15 cellular contexts compared by ENCODE assay signal in the genomic region with DNA sequence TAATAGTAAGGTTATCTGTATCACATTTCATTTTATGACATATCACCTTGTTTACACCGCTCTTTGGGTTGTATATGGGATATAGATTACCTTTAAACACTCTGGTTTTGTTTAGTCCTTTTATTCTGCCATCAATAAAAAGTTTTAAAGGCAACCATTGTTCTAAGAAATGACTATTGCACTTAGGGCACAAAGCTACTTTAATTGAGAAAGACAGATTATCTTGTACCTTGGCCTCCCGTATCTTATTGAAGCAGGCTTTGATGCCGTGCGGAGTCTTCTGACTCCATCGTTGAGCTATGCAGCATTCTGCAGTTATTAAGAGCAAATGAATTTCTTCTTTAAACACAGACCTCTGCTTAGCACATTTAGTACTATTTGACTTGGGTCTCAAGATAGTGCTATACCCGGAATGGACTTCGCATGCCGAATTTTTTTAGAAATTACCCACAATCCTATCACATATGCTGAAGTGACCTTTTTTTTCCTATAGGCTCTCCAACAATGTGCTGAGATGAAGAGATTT. TPM values are rescaled to one million over a fixed set of nuclear protein-coding genes. Genes with fewer than 3 reads are reported as not detected.
A peak's percentile ranks its signal among the peaks of the same experiment; 100 is the strongest.
DNase-seq lines count a peak whose midpoint lies in the region; ATAC-seq, FAIRE-seq and TF ChIP-seq lines count a peak whose summit lies in the region.
"Had no signal": no experiment of that assay in that cellular context is flagged by ENCODE, and none has a peak within 500 bp of the region (broad histone marks: within the 10 kb centered on the region; RNA-seq: fewer than 3 reads in every experiment).

No MANE protein-coding gene starts in this region.

- H2BK15ac ChIP-seq in IMR-90 (ENCODE audit: low read depth, low read length), result peak overlapping the region; percentile 62; the same call in 2 of the 3 replicates

- H2BK5ac ChIP-seq in IMR-90 (ENCODE audit: low read depth, low read length, poor library complexity, severe bottlenecking), result peak overlapping the region; percentile 95

- peak overlapping the region; percentile 96 for H2BK20ac ChIP-seq in IMR-90 (ENCODE audit: low read depth, low read length)

- peak overlapping the region; percentile 95; the same call in 1 of the 2 replicates for H3K27ac ChIP-seq in IMR-90 (ENCODE audit: insufficient read depth, low read length)
- H3K27ac ChIP-seq in endothelial cell of umbilical vein (ENCODE audit: insufficient read depth, low read depth, low read length), result no peak overlapping the region
- H3K27ac ChIP-seq in muscle layer of colon (ENCODE audit: low read depth, low read length), result peak overlapping the region; percentile 77
- peak overlapping the region; percentile 64 to 79 (median 69) for H3K27ac ChIP-seq in upper lobe of left lung
- H3K27ac ChIP-seq: epithelial cell of prostate, HL-60 had no signal

- no peak overlapping the region for H3K4me3 Mint-ChIP-seq in activated CD4-positive, alpha-beta memory T cell treated with anti-CD3 and anti-CD28 coated beads, Interleukin-2, amount 10 ng/mL, durations not matched to agents 7 days and 5 days
- H3K4me3 Mint-ChIP-seq: activated naive CD4-positive, alpha-beta T cell treated with anti-CD3 and anti-CD28 coated beads, Interleukin-2, amount 10 ng/mL, durations not matched to agents 7 days and 5 days; CD4-positive, alpha-beta memory T cell had no signal

- H4K20me1 ChIP-seq in IMR-90 (ENCODE audit: insufficient read depth, low read length), result no peaks in the 10 kb centered on the region
- H4K20me1 ChIP-seq in endothelial cell of umbilical vein (replicated peaks; ENCODE audit: control insufficient read depth, extremely low read depth, insufficient read depth, low read length), result no peaks in the 10 kb centered on the region

- H3K27me3 Mint-ChIP-seq in activated CD4-positive, alpha-beta memory T cell treated with anti-CD3 and anti-CD28 coated beads, Interleukin-2, amount 10 ng/mL, durations not matched to agents 7 days and 5 days, result peaks cover 22% of the 10 kb centered on the region

- peak overlapping the region; percentile 92; the same call in 1 of the 2 replicates for H2AK5ac ChIP-seq in IMR-90 (ENCODE audit: low read depth, low read length)

- TF ChIP-seq POLR2A in IMR-90 (IDR thresholded peaks at IDR 0.05; ENCODE audit: low read depth, low read length), result no peak
- TF ChIP-seq POLR2A in endothelial cell of umbilical vein (IDR thresholded peaks at IDR 0.05; ENCODE audit: low read depth, low read length), result no peak
- TF ChIP-seq POLR2A in upper lobe of left lung (IDR thresholded peaks at IDR 0.05), result no peak

- peak overlapping the region; percentile 92 for H3K23ac ChIP-seq in IMR-90 (ENCODE audit: low read depth, low read length)

- peaks cover 0 to 7% of the 10 kb centered on the region in 2 experiments; a peak in 1 of 4 replicates for H3K79me1 ChIP-seq in IMR-90 (ENCODE audit: low read depth in 1 of 2, low read length in 2 of 2)

- FAIRE-seq in endothelial cell of umbilical vein (lab: Jason Lieb, UNC), result no peak
- FAIRE-seq: RCC 7860 had no signal

- intact Hi-C loops in IMR-90 (cut with micrococcal nuclease), result loop anchor here (2.0 kb wide), 1 partner anchor 20 kb away; no protein-coding TSS in a partner anchor
- intact Hi-C loops in endothelial cell of umbilical vein (cut with micrococcal nuclease), result loop anchor here (5.0 kb wide), 1 partner anchor 112 kb away; no protein-coding TSS in a partner anchor

- TF ChIP-seq CTCF in IMR-90 (conservative IDR thresholded peaks at IDR 0.05; ENCODE audit: low read depth, low read length) (no peak), endothelial cell of umbilical vein (IDR thresholded peaks at IDR 0.05; ENCODE audit: extremely low read depth in 1 of 2, insufficient read depth in 1 of 2, low read depth in 1 of 2, low read length in 2 of 2) (no peak), upper lobe of left lung (IDR thresholded peaks at IDR 0.05) (no peak)

- no peak overlapping the region for H2AK9ac ChIP-seq in IMR-90 (replicated peaks; ENCODE audit: low read depth, low read length, poor library complexity)

- H3K4me2 ChIP-seq in IMR-90 (ENCODE audit: low read depth, low read length) (peak overlapping the region; percentile 30), endothelial cell of umbilical vein (ENCODE audit: insufficient read depth, low read length) (no peak overlapping the region)

- peak; percentile 96 for DNase-seq in IMR-90
- DNase-seq in endothelial cell of umbilical vein (ENCODE audit: low read depth, low spot score), result no peak
- DNase-seq in upper lobe of left lung, result no peak
- no peak for DNase-seq in activated CD4-positive, alpha-beta memory T cell treated with anti-CD3 and anti-CD28 coated beads, Interleukin-2, amount 10 ng/mL, durations not matched to agents 7 days and 5 days
- DNase-seq in stimulated activated CD8-positive, alpha-beta memory T cell treated with anti-CD3 and anti-CD28 coated beads, Interleukin-4, amount 100 ng/mL, for 48 hours, result no peak
- DNase-seq: activated naive CD4-positive, alpha-beta T cell treated with anti-CD3 and anti-CD28 coated beads, Interleukin-2, amount 10 ng/mL, durations not matched to agents 7 days and 5 days; CD4-positive, alpha-beta memory T cell; cerebellar nuclear complex; NCI-H1694; NCI-H526 treated with DMSO at 0.1 percent for 48 hours had no signal

- peak overlapping the region; percentile 92 for H4K91ac ChIP-seq in IMR-90 (ENCODE audit: insufficient read depth, low read depth, low read length)

- H3K56ac ChIP-seq in IMR-90 (ENCODE audit: extremely low read depth, insufficient read depth, low read length), result peak overlapping the region; percentile 78

- ATAC-seq in IMR-90 (ENCODE audit: low read depth) (peak; percentile 77), upper lobe of left lung (ENCODE audit: low FRiP score in 2 of 2) (peak; percentile 16 to 78), HG02763 (IDR thresholded peaks at IDR 0.05; ENCODE audit: unreplicated experiment) (no peak)

- peak overlapping the region; percentile 50 to 76; a peak in 3 of 4 replicates for H4K8ac ChIP-seq in IMR-90 (ENCODE audit: low read depth in 2 of 2, low read length in 2 of 2)

- H3K9ac ChIP-seq in IMR-90 (ENCODE audit: low read depth, low read length) (peak overlapping the region; percentile 61; the same call in 1 of the 2 replicates), endothelial cell of umbilical vein (replicated peaks; ENCODE audit: extremely low read depth, insufficient read depth, low read length) (no peak overlapping the region), muscle layer of colon (ENCODE audit: low read length) (no peak overlapping the region)

- H4K5ac ChIP-seq in IMR-90 (ENCODE audit: low read depth, low read length), result peak overlapping the region; percentile 97

- dilution Hi-C loops in IMR-90 (cut with HindIII; ENCODE audit: low sequenced_read_pairs, unreplicated experiment) (no loop called here), endothelial cell of umbilical vein (cut with MboI; ENCODE audit: extremely low pct_ligation_motif_present, low sequenced_read_pairs) (no loop called here)

- no peak overlapping the region for H3K4me3 ChIP-seq in IMR-90 (ENCODE audit: insufficient read depth, low read depth, low read length)
- no peak overlapping the region for H3K4me3 ChIP-seq in endothelial cell of umbilical vein (replicated peaks in 1 of 3; ENCODE audit: insufficient read depth in 1 of 3, low read depth in 1 of 3, low read length in 3 of 3)
- no peak overlapping the region for H3K4me3 ChIP-seq in muscle layer of colon (ENCODE audit: low read depth in 1 of 2, low read length in 2 of 2)
- H3K4me3 ChIP-seq in upper lobe of left lung, result no peak overlapping the region

- peaks cover 28% of the 10 kb centered on the region for H3K4me1 ChIP-seq in IMR-90 (ENCODE audit: control insufficient read depth, insufficient read depth, low read length)
- no peaks in the 10 kb centered on the region for H3K4me1 ChIP-seq in endothelial cell of umbilical vein (ENCODE audit: control insufficient read depth, extremely low read depth, insufficient read depth, low read length)
- peaks cover 65% of the 10 kb centered on the region for H3K4me1 ChIP-seq in muscle layer of colon (ENCODE audit: insufficient read depth, low read length)
- peaks cover 10 to 28% (median 21%) of the 10 kb centered on the region in 4 donors for H3K4me1 ChIP-seq in upper lobe of left lung

- H3K36me3 ChIP-seq in IMR-90 (ENCODE audit: control insufficient read depth, insufficient read depth, low read length) (peaks cover 10% of the 10 kb centered on the region; the same call in 1 of the 2 replicates), endothelial cell of umbilical vein (ENCODE audit: control insufficient read depth in 2 of 2, extremely low read depth in 1 of 2, insufficient read depth in 2 of 2, low read length in 2 of 2) (no peaks in the 10 kb centered on the region), muscle layer of colon (ENCODE audit: insufficient read depth, low read length) (peaks cover 7% of the 10 kb centered on the region), upper lobe of left lung (peaks cover 0 to 2% (median 0%) of the 10 kb centered on the region in 4 donors)

- WGBS in IMR-90 (ENCODE audit: extremely low coverage in 2 of 2, insufficient read length in 1 of 2), 2 experiments, result no CpG with 5 or more reads among the region's 8 CpGs
- WGBS in upper lobe of left lung, 2 donors, result 44 to 50% methylated on average over 8 of the region's 8 CpGs

- BruUV-seq in IMR-90 (replicated peaks; lab: Mats Ljungman, UMichigan), result no TSS peak
- no TSS peak for BruUV-seq in endothelial cell of umbilical vein (replicated peaks; lab: Mats Ljungman, UMichigan)

- H2AFZ ChIP-seq in IMR-90 (replicated peaks; ENCODE audit: low read length, poor library complexity) (no peak overlapping the region), endothelial cell of umbilical vein (ENCODE audit: low read depth, low read length) (no peak overlapping the region)

- H3K9me3 ChIP-seq in IMR-90 (ENCODE audit: control insufficient read depth, insufficient read depth, low read length) (no peaks in the 10 kb centered on the region), endothelial cell of umbilical vein (replicated peaks; ENCODE audit: control insufficient read depth, insufficient read depth, low read length) (no peaks in the 10 kb centered on the region), muscle layer of colon (ENCODE audit: low read length) (no peaks in the 10 kb centered on the region), upper lobe of left lung (no peaks in the 10 kb centered on the region)

- H3K4me1 Mint-ChIP-seq in activated CD4-positive, alpha-beta memory T cell treated with anti-CD3 and anti-CD28 coated beads, Interleukin-2, amount 10 ng/mL, durations not matched to agents 7 days and 5 days, result no peaks in the 10 kb centered on the region
- H3K4me1 Mint-ChIP-seq: activated naive CD4-positive, alpha-beta T cell treated with anti-CD3 and anti-CD28 coated beads, Interleukin-2, amount 10 ng/mL, durations not matched to agents 7 days and 5 days had no signal

- CTCF ChIA-PET in IMR-90 (lab: Yijun Ruan, JAX) (interaction anchor here (1.3 kb wide), 1 partner anchor 195 kb away, joined by 3 read pairs; no protein-coding TSS in a partner anchor), endothelial cell of umbilical vein (lab: Charles Lee) (interaction anchor here (1.1 kb wide), 1 partner anchor 195 kb away, joined by 4 read pairs; no protein-coding TSS in a partner anchor)
- CTCF ChIA-PET in activated CD4-positive, alpha-beta memory T cell treated with anti-CD3 and anti-CD28 coated beads, Interleukin-2, amount 10 ng/mL, durations not matched to agents 7 days and 5 days (lab: Charles Lee), result no interaction called here

- H3K18ac ChIP-seq in IMR-90 (ENCODE audit: low read depth, low read length), result peak overlapping the region; percentile 89

- H3K27me3 ChIP-seq in IMR-90 (ENCODE audit: control insufficient read depth, insufficient read depth, low read length), result no peaks in the 10 kb centered on the region
- no peaks in the 10 kb centered on the region for H3K27me3 ChIP-seq in endothelial cell of umbilical vein (ENCODE audit: control insufficient read depth in 2 of 2, insufficient read depth in 2 of 2, low read length in 2 of 2)
- no peaks in the 10 kb centered on the region for H3K27me3 ChIP-seq in muscle layer of colon (ENCODE audit: control insufficient read depth in 1 of 2, insufficient read depth in 2 of 2, low read length in 2 of 2)
- no peaks in the 10 kb centered on the region for H3K27me3 ChIP-seq in upper lobe of left lung

- no peaks in the 10 kb centered on the region for H3K79me2 ChIP-seq in endothelial cell of umbilical vein (ENCODE audit: control insufficient read depth, insufficient read depth, low read length)

- peak in 2 of 4 donors; percentile 75 to 85 for TF ChIP-seq EP300 in upper lobe of left lung (IDR thresholded peaks at IDR 0.05)

- no peak for TF ChIP-seq RAD21 in IMR-90 (IDR thresholded peaks at IDR 0.05; ENCODE audit: low read length)

- H3K9me1 ChIP-seq in IMR-90 (ENCODE audit: insufficient read depth, low read length), result peaks cover 31% of the 10 kb centered on the region
- no peaks in the 10 kb centered on the region for H3K9me1 ChIP-seq in endothelial cell of umbilical vein (replicated peaks; ENCODE audit: control insufficient read depth, extremely low read depth, insufficient read depth, low read length)

- peak overlapping the region; percentile 99 for H2BK120ac ChIP-seq in IMR-90 (ENCODE audit: low read depth, low read length)

- in situ Hi-C loops in IMR-90 (cut with MboI; ENCODE audit: low sequenced_read_pairs), result no loop called here

- H3K27ac Mint-ChIP-seq in activated CD4-positive, alpha-beta memory T cell treated with anti-CD3 and anti-CD28 coated beads, Interleukin-2, amount 10 ng/mL, durations not matched to agents 7 days and 5 days, result no peak overlapping the region
- H3K27ac Mint-ChIP-seq: activated naive CD4-positive, alpha-beta T cell treated with anti-CD3 and anti-CD28 coated beads, Interleukin-2, amount 10 ng/mL, durations not matched to agents 7 days and 5 days; CD4-positive, alpha-beta memory T cell had no signal

- no peaks in the 10 kb centered on the region for H3K9me3 Mint-ChIP-seq in activated CD4-positive, alpha-beta memory T cell treated with anti-CD3 and anti-CD28 coated beads, Interleukin-2, amount 10 ng/mL, durations not matched to agents 7 days and 5 days
- H3K9me3 Mint-ChIP-seq: activated naive CD4-positive, alpha-beta T cell treated with anti-CD3 and anti-CD28 coated beads, Interleukin-2, amount 10 ng/mL, durations not matched to agents 7 days and 5 days had no signal

- peak overlapping the region; percentile 94 for H3K4ac ChIP-seq in IMR-90 (ENCODE audit: low read depth, low read length)

- no peaks in the 10 kb centered on the region for H3K36me3 Mint-ChIP-seq in activated CD4-positive, alpha-beta memory T cell treated with anti-CD3 and anti-CD28 coated beads, Interleukin-2, amount 10 ng/mL, durations not matched to agents 7 days and 5 days (ENCODE audit: low read depth)
- H3K36me3 Mint-ChIP-seq: activated naive CD4-positive, alpha-beta T cell treated with anti-CD3 and anti-CD28 coated beads, Interleukin-2, amount 10 ng/mL, durations not matched to agents 7 days and 5 days; CD4-positive, alpha-beta memory T cell had no signal

- POLR2A ChIA-PET in IMR-90 (lab: Charles Lee; ENCODE audit: unreplicated experiment) (interaction anchor here (0.5 to 1.0 kb wide), 2 partner anchors 12 to 17 kb away, joined by 3 to 4 read pairs; a partner anchor contains a TSS), endothelial cell of umbilical vein (lab: Charles Lee) (no interaction called here)
- POLR2A ChIA-PET in activated CD4-positive, alpha-beta memory T cell treated with anti-CD3 and anti-CD28 coated beads, Interleukin-2, amount 10 ng/mL, durations not matched to agents 7 days and 5 days (lab: Charles Lee), result no interaction called here

- H3K14ac ChIP-seq in IMR-90 (replicated peaks; ENCODE audit: low read depth, low read length), result peak overlapping the region; percentile 76

RNA-seq across cellular contexts. Expression of a gene that starts 16.7 kb away (rescaled TPM):
- total RNA-seq in IMR-90 (2012; rRNA removed) (50.3 and 55.6 TPM in 2 replicates), endothelial cell of umbilical vein (5.9 and 6.9 TPM in 2 replicates), upper lobe of left lung (100 to 1,000 TPM in 3 of 6 donors, 10 to 100 TPM in 3; 65.0 to 156 (median 95.9) TPM)
- polyA plus RNA-seq in IMR-90 (2012; rRNA removed) (67.4 and 95.7 TPM in 2 replicates), endothelial cell of umbilical vein (3.0 and 4.1 TPM in 2 replicates)
- 40.2 and 112 TPM in 2 replicates for polyA plus RNA-seq in IMR-90 (2012; cell fraction: cytosol; rRNA removed)
- polyA plus RNA-seq in IMR-90 (2012; cell fraction: nucleus; rRNA removed; ENCODE audit: low replicate concordance), result 310 and 597 TPM in 2 replicates
- 3.6 and 3.9 TPM in 2 replicates for polyA plus RNA-seq in endothelial cell of umbilical vein (2011; cell fraction: cytosol; rRNA removed)
- 11.0 and 16.8 TPM in 2 replicates for polyA plus RNA-seq in endothelial cell of umbilical vein (2011; cell fraction: nucleus; rRNA removed)
- polyA plus RNA-seq in endothelial cell of umbilical vein (2012), result 2.4 and 4.7 TPM in 2 replicates
- 4.5 and 4.8 TPM in 2 replicates for polyA minus RNA-seq in endothelial cell of umbilical vein
- polyA minus RNA-seq in endothelial cell of umbilical vein (2011; cell fraction: cytosol; rRNA and poly(A)+ RNA removed), result 31.0 TPM
- 2.0 and 3.1 TPM in 2 replicates for polyA minus RNA-seq in endothelial cell of umbilical vein (2011; cell fraction: nucleus; rRNA and poly(A)+ RNA removed)
- total RNA-seq in activated CD4-positive, alpha-beta memory T cell treated with anti-CD3 and anti-CD28 coated beads, Interleukin-2, amount 10 ng/mL, durations not matched to agents 7 days and 5 days, result not detected
- total RNA-seq: CD4-positive, alpha-beta memory T cell had no signal
